1 cellular context compared by ENCODE assay signal in the genomic region with DNA sequence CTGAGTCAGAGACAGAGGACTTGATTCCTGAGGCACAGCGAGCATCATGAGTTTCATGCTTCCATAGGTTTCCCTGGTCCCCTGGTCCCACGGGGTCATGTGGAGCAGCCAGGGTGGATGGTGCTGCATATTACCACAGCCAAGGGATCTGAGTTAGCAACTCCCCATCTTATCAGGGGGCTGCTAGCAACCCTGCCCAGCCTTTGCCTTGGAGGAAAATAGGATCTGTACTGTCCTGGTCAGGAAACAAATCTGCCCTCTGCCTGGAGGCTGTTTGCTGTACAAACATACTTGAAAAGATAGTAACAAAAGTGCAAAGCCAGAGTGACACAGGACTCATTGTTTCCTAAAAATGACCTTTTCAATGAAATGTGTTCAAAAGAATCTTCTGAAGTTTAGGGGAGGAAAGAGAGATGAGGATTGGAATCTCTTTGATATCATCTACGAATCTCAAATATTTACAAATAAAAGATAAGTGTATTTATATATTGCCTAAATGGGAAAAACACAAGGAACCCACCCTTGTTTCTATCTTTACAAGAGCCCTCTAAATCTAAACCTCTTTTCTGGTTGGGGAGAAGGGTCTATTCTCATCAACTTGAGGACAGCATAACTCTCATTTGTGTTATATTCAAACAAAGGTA.
A peak's percentile ranks its signal among the peaks of the same experiment; 100 is the strongest.
TF ChIP-seq lines count a peak whose summit lies in the region.

No MANE protein-coding gene starts in this region.

TF ChIP-seq in HepG2, 621 proteins besides CTCF, POLR2A, EP300 and RAD21 (continued from another document and continues in another):
- TF ChIP-seq, protein P1, sequence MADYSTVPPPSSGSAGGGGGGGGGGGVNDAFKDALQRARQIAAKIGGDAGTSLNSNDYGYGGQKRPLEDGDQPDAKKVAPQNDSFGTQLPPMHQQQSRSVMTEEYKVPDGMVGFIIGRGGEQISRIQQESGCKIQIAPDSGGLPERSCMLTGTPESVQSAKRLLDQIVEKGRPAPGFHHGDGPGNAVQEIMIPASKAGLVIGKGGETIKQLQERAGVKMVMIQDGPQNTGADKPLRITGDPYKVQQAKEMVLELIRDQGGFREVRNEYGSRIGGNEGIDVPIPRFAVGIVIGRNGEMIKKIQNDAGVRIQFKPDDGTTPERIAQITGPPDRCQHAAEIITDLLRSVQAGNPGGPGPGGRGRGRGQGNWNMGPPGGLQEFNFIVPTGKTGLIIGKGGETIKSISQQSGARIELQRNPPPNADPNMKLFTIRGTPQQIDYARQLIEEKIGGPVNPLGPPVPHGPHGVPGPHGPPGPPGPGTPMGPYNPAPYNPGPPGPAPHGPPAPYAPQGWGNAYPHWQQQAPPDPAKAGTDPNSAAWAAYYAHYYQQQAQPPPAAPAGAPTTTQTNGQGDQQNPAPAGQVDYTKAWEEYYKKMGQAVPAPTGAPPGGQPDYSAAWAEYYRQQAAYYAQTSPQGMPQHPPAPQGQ (CRISPR knock-in tag; IDR thresholded peaks at IDR 0.05; ENCODE audit: borderline replicate concordance), result no peak
- TF ChIP-seq HNRNPK (IDR thresholded peaks at IDR 0.05; ENCODE audit: low read depth, low read length, poor library complexity, severe bottlenecking) (no peak), JUNB (CRISPR knock-in tag; IDR thresholded peaks at IDR 0.05; ENCODE audit: borderline replicate concordance) (no peak; the same call in 1 of the 2 replicates), ZNF138 (CRISPR knock-in tag; IDR thresholded peaks at IDR 0.05; ENCODE audit: low read depth) (no peak), NRL (CRISPR knock-in tag; IDR thresholded peaks at IDR 0.05; ENCODE audit: borderline replicate concordance) (no peak), SP5 (CRISPR knock-in tag; IDR thresholded peaks at IDR 0.05; ENCODE audit: borderline replicate concordance, low read depth) (peak; percentile 54; the same call in 1 of the 2 replicates), HCFC1 (IDR thresholded peaks at IDR 0.05; ENCODE audit: low read depth, low read length) (no peak), RFXANK (CRISPR knock-in tag; IDR thresholded peaks at IDR 0.05) (no peak; the same call in 1 of the 2 replicates), ZNF143 (CRISPR knock-in tag; IDR thresholded peaks at IDR 0.05) (no peak), ZNF292 (CRISPR knock-in tag; IDR thresholded peaks at IDR 0.05; ENCODE audit: borderline replicate concordance, low read depth) (peak; percentile 82; the same call in 1 of the 2 replicates), ASH2L (IDR thresholded peaks at IDR 0.05; ENCODE audit: insufficient read length, low read depth, low read length) (peak; percentile 89), SOX6 (IDR thresholded peaks at IDR 0.05) (no peak), SOX6 (CRISPR knock-in tag; IDR thresholded peaks at IDR 0.05) (peak; percentile 98), ELF3 (CRISPR knock-in tag; IDR thresholded peaks at IDR 0.05) (peak; percentile 89), PAWR (CRISPR knock-in tag; IDR thresholded peaks at IDR 0.05; ENCODE audit: borderline replicate concordance) (no peak), SP140L (CRISPR knock-in tag; IDR thresholded peaks at IDR 0.05; ENCODE audit: borderline replicate concordance) (no peak), ZEB1 (IDR thresholded peaks at IDR 0.05; ENCODE audit: insufficient replicate concordance, low read depth) (no peak), PHF8 (CRISPR knock-in tag; IDR thresholded peaks at IDR 0.05) (no peak), KDM3A (CRISPR knock-in tag; IDR thresholded peaks at IDR 0.05; ENCODE audit: low read depth) (0 out of 2 replicates have a peak, but pooled peaks have one; percentile 21), ZIK1 (CRISPR knock-in tag; IDR thresholded peaks at IDR 0.05; ENCODE audit: borderline replicate concordance, low read depth) (no peak), ISX (CRISPR knock-in tag; conservative IDR thresholded peaks at IDR 0.05) (no peak), ZNF460 (CRISPR knock-in tag; IDR thresholded peaks at IDR 0.05; ENCODE audit: borderline replicate concordance) (0 out of 2 replicates have a peak, but pooled peaks have one; percentile 18), JDP2 (CRISPR knock-in tag; IDR thresholded peaks at IDR 0.05; ENCODE audit: borderline replicate concordance) (no peak), XBP1 (CRISPR knock-in tag; IDR thresholded peaks at IDR 0.05) (no peak), ZNF577 (CRISPR knock-in tag; IDR thresholded peaks at IDR 0.05; ENCODE audit: borderline replicate concordance, low read depth) (no peak), EHMT2 (IDR thresholded peaks at IDR 0.05; ENCODE audit: borderline replicate concordance, low read depth, low read length) (no peak), KLF11 (CRISPR knock-in tag; IDR thresholded peaks at IDR 0.05) (no peak), SPEN (CRISPR knock-in tag; IDR thresholded peaks at IDR 0.05; ENCODE audit: low read depth) (no peak)
- TF ChIP-seq, protein P2, sequence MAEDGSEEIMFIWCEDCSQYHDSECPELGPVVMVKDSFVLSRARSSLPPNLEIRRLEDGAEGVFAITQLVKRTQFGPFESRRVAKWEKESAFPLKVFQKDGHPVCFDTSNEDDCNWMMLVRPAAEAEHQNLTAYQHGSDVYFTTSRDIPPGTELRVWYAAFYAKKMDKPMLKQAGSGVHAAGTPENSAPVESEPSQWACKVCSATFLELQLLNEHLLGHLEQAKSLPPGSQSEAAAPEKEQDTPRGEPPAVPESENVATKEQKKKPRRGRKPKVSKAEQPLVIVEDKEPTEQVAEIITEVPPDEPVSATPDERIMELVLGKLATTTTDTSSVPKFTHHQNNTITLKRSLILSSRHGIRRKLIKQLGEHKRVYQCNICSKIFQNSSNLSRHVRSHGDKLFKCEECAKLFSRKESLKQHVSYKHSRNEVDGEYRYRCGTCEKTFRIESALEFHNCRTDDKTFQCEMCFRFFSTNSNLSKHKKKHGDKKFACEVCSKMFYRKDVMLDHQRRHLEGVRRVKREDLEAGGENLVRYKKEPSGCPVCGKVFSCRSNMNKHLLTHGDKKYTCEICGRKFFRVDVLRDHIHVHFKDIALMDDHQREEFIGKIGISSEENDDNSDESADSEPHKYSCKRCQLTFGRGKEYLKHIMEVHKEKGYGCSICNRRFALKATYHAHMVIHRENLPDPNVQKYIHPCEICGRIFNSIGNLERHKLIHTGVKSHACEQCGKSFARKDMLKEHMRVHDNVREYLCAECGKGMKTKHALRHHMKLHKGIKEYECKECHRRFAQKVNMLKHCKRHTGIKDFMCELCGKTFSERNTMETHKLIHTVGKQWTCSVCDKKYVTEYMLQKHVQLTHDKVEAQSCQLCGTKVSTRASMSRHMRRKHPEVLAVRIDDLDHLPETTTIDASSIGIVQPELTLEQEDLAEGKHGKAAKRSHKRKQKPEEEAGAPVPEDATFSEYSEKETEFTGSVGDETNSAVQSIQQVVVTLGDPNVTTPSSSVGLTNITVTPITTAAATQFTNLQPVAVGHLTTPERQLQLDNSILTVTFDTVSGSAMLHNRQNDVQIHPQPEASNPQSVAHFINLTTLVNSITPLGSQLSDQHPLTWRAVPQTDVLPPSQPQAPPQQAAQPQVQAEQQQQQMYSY (CRISPR knock-in tag; IDR thresholded peaks at IDR 0.05), result peak; percentile 38; the same call in 1 of the 2 replicates
- TF ChIP-seq, protein P3, sequence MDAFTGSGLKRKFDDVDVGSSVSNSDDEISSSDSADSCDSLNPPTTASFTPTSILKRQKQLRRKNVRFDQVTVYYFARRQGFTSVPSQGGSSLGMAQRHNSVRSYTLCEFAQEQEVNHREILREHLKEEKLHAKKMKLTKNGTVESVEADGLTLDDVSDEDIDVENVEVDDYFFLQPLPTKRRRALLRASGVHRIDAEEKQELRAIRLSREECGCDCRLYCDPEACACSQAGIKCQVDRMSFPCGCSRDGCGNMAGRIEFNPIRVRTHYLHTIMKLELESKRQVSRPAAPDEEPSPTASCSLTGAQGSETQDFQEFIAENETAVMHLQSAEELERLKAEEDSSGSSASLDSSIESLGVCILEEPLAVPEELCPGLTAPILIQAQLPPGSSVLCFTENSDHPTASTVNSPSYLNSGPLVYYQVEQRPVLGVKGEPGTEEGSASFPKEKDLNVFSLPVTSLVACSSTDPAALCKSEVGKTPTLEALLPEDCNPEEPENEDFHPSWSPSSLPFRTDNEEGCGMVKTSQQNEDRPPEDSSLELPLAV (CRISPR knock-in tag; conservative IDR thresholded peaks at IDR 0.05; ENCODE audit: low read depth), result no peak
- TF ChIP-seq, protein P4, sequence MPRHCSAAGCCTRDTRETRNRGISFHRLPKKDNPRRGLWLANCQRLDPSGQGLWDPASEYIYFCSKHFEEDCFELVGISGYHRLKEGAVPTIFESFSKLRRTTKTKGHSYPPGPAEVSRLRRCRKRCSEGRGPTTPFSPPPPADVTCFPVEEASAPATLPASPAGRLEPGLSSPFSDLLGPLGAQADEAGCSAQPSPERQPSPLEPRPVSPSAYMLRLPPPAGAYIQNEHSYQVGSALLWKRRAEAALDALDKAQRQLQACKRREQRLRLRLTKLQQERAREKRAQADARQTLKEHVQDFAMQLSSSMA (CRISPR knock-in tag; IDR thresholded peaks at IDR 0.05), result no peak
- TF ChIP-seq, protein P5, sequence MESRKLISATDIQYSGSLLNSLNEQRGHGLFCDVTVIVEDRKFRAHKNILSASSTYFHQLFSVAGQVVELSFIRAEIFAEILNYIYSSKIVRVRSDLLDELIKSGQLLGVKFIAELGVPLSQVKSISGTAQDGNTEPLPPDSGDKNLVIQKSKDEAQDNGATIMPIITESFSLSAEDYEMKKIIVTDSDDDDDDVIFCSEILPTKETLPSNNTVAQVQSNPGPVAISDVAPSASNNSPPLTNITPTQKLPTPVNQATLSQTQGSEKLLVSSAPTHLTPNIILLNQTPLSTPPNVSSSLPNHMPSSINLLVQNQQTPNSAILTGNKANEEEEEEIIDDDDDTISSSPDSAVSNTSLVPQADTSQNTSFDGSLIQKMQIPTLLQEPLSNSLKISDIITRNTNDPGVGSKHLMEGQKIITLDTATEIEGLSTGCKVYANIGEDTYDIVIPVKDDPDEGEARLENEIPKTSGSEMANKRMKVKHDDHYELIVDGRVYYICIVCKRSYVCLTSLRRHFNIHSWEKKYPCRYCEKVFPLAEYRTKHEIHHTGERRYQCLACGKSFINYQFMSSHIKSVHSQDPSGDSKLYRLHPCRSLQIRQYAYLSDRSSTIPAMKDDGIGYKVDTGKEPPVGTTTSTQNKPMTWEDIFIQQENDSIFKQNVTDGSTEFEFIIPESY (CRISPR knock-in tag; IDR thresholded peaks at IDR 0.05), result peak; percentile 28; the same call in 1 of the 2 replicates
- TF ChIP-seq, protein P6, sequence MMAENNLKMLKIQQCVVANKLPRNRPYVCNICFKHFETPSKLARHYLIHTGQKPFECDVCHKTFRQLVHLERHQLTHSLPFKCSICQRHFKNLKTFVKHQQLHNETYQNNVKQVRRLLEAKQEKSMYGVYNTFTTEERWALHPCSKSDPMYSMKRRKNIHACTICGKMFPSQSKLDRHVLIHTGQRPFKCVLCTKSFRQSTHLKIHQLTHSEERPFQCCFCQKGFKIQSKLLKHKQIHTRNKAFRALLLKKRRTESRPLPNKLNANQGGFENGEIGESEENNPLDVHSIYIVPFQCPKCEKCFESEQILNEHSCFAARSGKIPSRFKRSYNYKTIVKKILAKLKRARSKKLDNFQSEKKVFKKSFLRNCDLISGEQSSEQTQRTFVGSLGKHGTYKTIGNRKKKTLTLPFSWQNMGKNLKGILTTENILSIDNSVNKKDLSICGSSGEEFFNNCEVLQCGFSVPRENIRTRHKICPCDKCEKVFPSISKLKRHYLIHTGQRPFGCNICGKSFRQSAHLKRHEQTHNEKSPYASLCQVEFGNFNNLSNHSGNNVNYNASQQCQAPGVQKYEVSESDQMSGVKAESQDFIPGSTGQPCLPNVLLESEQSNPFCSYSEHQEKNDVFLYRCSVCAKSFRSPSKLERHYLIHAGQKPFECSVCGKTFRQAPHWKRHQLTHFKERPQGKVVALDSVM (CRISPR knock-in tag; IDR thresholded peaks at IDR 0.05), result no peak
- TF ChIP-seq, protein P7, sequence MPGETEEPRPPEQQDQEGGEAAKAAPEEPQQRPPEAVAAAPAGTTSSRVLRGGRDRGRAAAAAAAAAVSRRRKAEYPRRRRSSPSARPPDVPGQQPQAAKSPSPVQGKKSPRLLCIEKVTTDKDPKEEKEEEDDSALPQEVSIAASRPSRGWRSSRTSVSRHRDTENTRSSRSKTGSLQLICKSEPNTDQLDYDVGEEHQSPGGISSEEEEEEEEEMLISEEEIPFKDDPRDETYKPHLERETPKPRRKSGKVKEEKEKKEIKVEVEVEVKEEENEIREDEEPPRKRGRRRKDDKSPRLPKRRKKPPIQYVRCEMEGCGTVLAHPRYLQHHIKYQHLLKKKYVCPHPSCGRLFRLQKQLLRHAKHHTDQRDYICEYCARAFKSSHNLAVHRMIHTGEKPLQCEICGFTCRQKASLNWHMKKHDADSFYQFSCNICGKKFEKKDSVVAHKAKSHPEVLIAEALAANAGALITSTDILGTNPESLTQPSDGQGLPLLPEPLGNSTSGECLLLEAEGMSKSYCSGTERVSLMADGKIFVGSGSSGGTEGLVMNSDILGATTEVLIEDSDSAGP (CRISPR knock-in tag; IDR thresholded peaks at IDR 0.05; ENCODE audit: borderline replicate concordance), result peak; percentile 47; the same call in 1 of the 2 replicates
- TF ChIP-seq, protein P8, sequence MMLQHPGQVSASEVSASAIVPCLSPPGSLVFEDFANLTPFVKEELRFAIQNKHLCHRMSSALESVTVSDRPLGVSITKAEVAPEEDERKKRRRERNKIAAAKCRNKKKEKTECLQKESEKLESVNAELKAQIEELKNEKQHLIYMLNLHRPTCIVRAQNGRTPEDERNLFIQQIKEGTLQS (CRISPR knock-in tag; IDR thresholded peaks at IDR 0.05), result no peak
- TF ChIP-seq, protein P9, sequence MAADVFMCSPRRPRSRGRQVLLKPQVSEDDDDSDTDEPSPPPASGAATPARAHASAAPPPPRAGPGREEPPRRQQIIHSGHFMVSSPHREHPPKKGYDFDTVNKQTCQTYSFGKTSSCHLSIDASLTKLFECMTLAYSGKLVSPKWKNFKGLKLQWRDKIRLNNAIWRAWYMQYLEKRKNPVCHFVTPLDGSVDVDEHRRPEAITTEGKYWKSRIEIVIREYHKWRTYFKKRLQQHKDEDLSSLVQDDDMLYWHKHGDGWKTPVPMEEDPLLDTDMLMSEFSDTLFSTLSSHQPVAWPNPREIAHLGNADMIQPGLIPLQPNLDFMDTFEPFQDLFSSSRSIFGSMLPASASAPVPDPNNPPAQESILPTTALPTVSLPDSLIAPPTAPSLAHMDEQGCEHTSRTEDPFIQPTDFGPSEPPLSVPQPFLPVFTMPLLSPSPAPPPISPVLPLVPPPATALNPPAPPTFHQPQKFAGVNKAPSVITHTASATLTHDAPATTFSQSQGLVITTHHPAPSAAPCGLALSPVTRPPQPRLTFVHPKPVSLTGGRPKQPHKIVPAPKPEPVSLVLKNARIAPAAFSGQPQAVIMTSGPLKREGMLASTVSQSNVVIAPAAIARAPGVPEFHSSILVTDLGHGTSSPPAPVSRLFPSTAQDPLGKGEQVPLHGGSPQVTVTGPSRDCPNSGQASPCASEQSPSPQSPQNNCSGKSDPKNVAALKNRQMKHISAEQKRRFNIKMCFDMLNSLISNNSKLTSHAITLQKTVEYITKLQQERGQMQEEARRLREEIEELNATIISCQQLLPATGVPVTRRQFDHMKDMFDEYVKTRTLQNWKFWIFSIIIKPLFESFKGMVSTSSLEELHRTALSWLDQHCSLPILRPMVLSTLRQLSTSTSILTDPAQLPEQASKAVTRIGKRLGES (CRISPR knock-in tag; IDR thresholded peaks at IDR 0.05; ENCODE audit: borderline replicate concordance), result no peak
- TF ChIP-seq, protein P10, sequence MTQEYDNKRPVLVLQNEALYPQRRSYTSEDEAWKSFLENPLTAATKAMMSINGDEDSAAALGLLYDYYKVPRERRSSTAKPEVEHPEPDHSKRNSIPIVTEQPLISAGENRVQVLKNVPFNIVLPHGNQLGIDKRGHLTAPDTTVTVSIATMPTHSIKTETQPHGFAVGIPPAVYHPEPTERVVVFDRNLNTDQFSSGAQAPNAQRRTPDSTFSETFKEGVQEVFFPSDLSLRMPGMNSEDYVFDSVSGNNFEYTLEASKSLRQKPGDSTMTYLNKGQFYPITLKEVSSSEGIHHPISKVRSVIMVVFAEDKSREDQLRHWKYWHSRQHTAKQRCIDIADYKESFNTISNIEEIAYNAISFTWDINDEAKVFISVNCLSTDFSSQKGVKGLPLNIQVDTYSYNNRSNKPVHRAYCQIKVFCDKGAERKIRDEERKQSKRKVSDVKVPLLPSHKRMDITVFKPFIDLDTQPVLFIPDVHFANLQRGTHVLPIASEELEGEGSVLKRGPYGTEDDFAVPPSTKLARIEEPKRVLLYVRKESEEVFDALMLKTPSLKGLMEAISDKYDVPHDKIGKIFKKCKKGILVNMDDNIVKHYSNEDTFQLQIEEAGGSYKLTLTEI (CRISPR knock-in tag; conservative IDR thresholded peaks at IDR 0.05), result no peak
